26 cellular contexts compared by ENCODE assay signal in the genomic region with DNA sequence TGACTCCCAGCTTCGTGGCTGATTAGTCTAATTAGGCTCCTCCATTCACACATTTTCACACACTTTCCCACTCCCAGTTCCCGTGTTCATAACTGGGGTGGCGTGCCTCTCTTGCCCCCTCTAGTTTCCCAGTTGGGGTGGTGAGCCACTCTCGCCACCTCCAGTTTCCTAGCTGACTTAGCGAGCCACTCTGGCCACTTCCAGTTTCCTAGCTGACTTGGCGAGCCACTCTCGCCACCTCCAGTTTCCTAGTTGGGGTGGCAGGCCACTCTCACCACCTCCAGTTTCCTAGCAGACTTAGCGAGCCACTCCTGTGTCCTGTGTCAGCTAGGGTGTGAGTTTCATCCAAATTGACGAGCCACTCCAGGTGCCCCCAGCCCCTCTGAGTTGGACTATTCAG.
"Had no signal": no experiment of that assay in that cellular context is flagged by ENCODE, and none has a peak within 500 bp of the region (broad histone marks: within the 10 kb centered on the region; RNA-seq: fewer than 3 reads in every experiment).

No MANE protein-coding gene starts in this region.

- H3K4me3 ChIP-seq: coronary artery, lower lobe of right lung, mucosa of descending colon, right lobe of liver, suprapubic skin, transverse colon had no signal

- H3K27me3 ChIP-seq: right lobe of liver, suprapubic skin, transverse colon had no signal

- H3K4me1 ChIP-seq: right lobe of liver had no signal

- DNase-seq: dermis blood vessel endothelial cell; effector memory CD4-positive, alpha-beta T cell; erythroblast; hypothalamus; immature natural killer cell; islet precursor cell; kidney glomerular epithelial cell; left colon; left ventricle myocardium superior; lower lobe of right lung; mucosa of descending colon; naive B cell; right lobe of liver; small intestine; stimulated activated CD4-positive, alpha-beta T cell treated with anti-CD3 and anti-CD28 coated beads, Interleukin-15, amount 100 ng/mL, for 24 hours; stimulated activated CD4-positive, alpha-beta T cell treated with anti-CD3 and anti-CD28 coated beads, Interleukin-2, amount 100 ng/mL, for 48 hours; stimulated activated naive CD4-positive, alpha-beta T cell; stimulated activated naive CD8-positive, alpha-beta T cell treated with anti-CD3 and anti-CD28 coated beads, Interleukin-15, amount 100 ng/mL, for 72 hours; transverse colon had no signal

- H3K27ac ChIP-seq: coronary artery, lower lobe of right lung, parathyroid adenoma, right lobe of liver, suprapubic skin, transverse colon had no signal

- H3K36me3 ChIP-seq: lower lobe of right lung, right lobe of liver, suprapubic skin, transverse colon had no signal

- H3K36me3 Mint-ChIP-seq: immature natural killer cell; mesothelial cell of epicardium; naive B cell; natural killer cell treated with Interleukin-12 subunit alpha and Interleukin-12 subunit beta and Interleukin-15 and Interleukin-18, amount 100 ng/mL, for 72 hours had no signal

- ATAC-seq: left colon; mucosa of descending colon; natural killer cell treated with Interleukin-12 subunit alpha and Interleukin-12 subunit beta and Interleukin-15 and Interleukin-18, amount 100 ng/mL, for 72 hours; right lobe of liver; stimulated activated naive CD8-positive, alpha-beta T cell treated with anti-CD3 and anti-CD28 coated beads, Interleukin-15, amount 100 ng/mL, for 72 hours had no signal

- H3K4me3 Mint-ChIP-seq: immature natural killer cell; mesothelial cell of epicardium; naive B cell; natural killer cell treated with Interleukin-12 subunit alpha and Interleukin-12 subunit beta and Interleukin-15 and Interleukin-18, amount 100 ng/mL, for 72 hours; neural crest cell; stimulated activated naive CD8-positive, alpha-beta T cell treated with anti-CD3 and anti-CD28 coated beads, Interleukin-15, amount 100 ng/mL, for 72 hours had no signal

- H3K4me1 Mint-ChIP-seq: immature natural killer cell, neural crest cell had no signal

- H3K9me3 ChIP-seq: lower lobe of right lung, mucosa of descending colon, right lobe of liver, suprapubic skin, transverse colon had no signal

- H3K27ac Mint-ChIP-seq: immature natural killer cell; mesothelial cell of epicardium; naive B cell; natural killer cell treated with Interleukin-12 subunit alpha and Interleukin-12 subunit beta and Interleukin-15 and Interleukin-18, amount 100 ng/mL, for 72 hours; progenitor cell of endocrine pancreas; stimulated activated naive CD8-positive, alpha-beta T cell treated with anti-CD3 and anti-CD28 coated beads, Interleukin-15, amount 100 ng/mL, for 72 hours had no signal

- H3K79me2 ChIP-seq: parathyroid adenoma had no signal

- H3K9ac ChIP-seq: parathyroid adenoma had no signal

- H3K9me3 Mint-ChIP-seq: immature natural killer cell; mesothelial cell of epicardium; natural killer cell treated with Interleukin-12 subunit alpha and Interleukin-12 subunit beta and Interleukin-15 and Interleukin-18, amount 100 ng/mL, for 72 hours; neural crest cell; stimulated activated naive CD8-positive, alpha-beta T cell treated with anti-CD3 and anti-CD28 coated beads, Interleukin-15, amount 100 ng/mL, for 72 hours had no signal
